Comparison of ENCODE assay signal across 9 cellular contexts in the genomic region with DNA sequence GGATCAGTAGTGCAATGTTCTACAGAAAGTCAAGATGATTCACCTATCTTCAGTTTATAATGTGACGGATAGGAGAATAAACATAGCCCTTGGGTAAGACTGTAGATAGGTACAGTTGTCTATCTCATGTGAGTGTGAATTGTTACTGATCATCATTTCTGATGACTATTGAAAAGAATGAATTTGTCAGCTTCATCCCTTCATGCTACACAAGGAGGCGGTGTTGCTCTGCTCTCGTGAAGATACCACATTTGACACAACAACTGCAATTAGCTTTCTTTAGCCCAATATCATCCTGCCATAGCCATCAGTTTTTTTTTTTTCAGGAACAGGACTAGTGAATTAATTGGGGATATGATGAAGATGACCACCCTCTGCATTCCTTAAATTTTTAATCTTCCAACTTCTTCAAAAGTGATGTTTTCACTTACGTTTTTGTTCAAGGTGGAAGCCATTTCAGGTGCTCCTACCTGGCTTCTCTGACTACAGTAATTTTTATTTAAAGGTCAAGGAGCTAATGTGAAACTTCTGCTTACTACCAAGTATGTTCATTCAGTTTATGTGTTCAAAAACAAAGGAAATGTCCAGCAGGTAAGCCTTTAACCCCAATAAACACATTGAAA.
DNase-seq lines count a peak whose midpoint lies in the region; ATAC-seq and TF ChIP-seq lines count a peak whose summit lies in the region.
"Had no signal": no experiment of that assay in that cellular context is flagged by ENCODE, and none has a peak within 500 bp of the region (broad histone marks: within the 10 kb centered on the region; RNA-seq: fewer than 3 reads in every experiment).

No MANE protein-coding gene starts in this region.

- H3K4me1 ChIP-seq in RWPE2 (ENCODE audit: insufficient read depth, poor library complexity, severe bottlenecking) (peaks cover 12% of the 10 kb centered on the region), foreskin keratinocyte (peaks cover 44% of the 10 kb centered on the region), upper lobe of right lung (no peaks in the 10 kb centered on the region)

- H3K27ac ChIP-seq in RWPE2 (ENCODE audit: poor library complexity, severe bottlenecking), result peak overlapping the region; percentile 18
- H3K27ac ChIP-seq in foreskin keratinocyte, result peak overlapping the region; percentile 61
- H3K27ac ChIP-seq in upper lobe of right lung, result no peak overlapping the region

- H3K4me3 ChIP-seq in RWPE2 (ENCODE audit: severe bottlenecking), result no peak overlapping the region
- H3K4me3 ChIP-seq in upper lobe of right lung, result no peak overlapping the region

- DNase-seq in Right ventricle myocardium inferior (ENCODE audit: missing footprints), result no peak
- no peak for DNase-seq in left ventricle myocardium superior
- no peak for DNase-seq in RWPE2 (ENCODE audit: low spot score)
- DNase-seq in foreskin keratinocyte, result peak in 1 of 2 donors; percentile 74
- DNase-seq in upper lobe of right lung, result no peak
- DNase-seq in activated naive CD4-positive, alpha-beta T cell treated with anti-CD3 and anti-CD28 coated beads, Interleukin-2, amount 10 ng/mL, durations not matched to agents 7 days and 5 days, result no peak
- DNase-seq in nucleus accumbens (lab: John Stamatoyannopoulos, UW), result no peak
- DNase-seq: T-helper 9 cell had no signal

- H3K9me3 ChIP-seq in RWPE2 (ENCODE audit: severe bottlenecking) (no peaks in the 10 kb centered on the region), upper lobe of right lung (no peaks in the 10 kb centered on the region)

- no peaks in the 10 kb centered on the region for H3K36me3 Mint-ChIP-seq in activated naive CD4-positive, alpha-beta T cell treated with anti-CD3 and anti-CD28 coated beads, Interleukin-2, amount 10 ng/mL, durations not matched to agents 7 days and 5 days

- H3K4me3 Mint-ChIP-seq in activated naive CD4-positive, alpha-beta T cell treated with anti-CD3 and anti-CD28 coated beads, Interleukin-2, amount 10 ng/mL, durations not matched to agents 7 days and 5 days, result no peak overlapping the region

- ATAC-seq in Right ventricle myocardium inferior, result peak; percentile 67
- no peak for ATAC-seq in left ventricle myocardium superior
- ATAC-seq in RWPE2 (ENCODE audit: low read depth), result no peak
- ATAC-seq in foreskin keratinocyte, result peak; percentile 11
- peak; percentile 40 for ATAC-seq in upper lobe of right lung
- no peak for ATAC-seq in GM21526 (IDR thresholded peaks at IDR 0.05; ENCODE audit: low FRiP score, unreplicated experiment)

- H3K36me3 ChIP-seq in RWPE2 (ENCODE audit: low read depth), result no peaks in the 10 kb centered on the region
- no peaks in the 10 kb centered on the region for H3K36me3 ChIP-seq in upper lobe of right lung

- intact Hi-C loops in Right ventricle myocardium inferior (cut with DNase I) (loop anchor here (10.0 kb wide), 2 partner anchors 172 to 962 kb away; no protein-coding TSS in a partner anchor), left ventricle myocardium superior (cut with micrococcal nuclease) (no loop called here), upper lobe of right lung (cut with DNase I) (no loop called here)

- no peak overlapping the region for H3K27ac Mint-ChIP-seq in activated naive CD4-positive, alpha-beta T cell treated with anti-CD3 and anti-CD28 coated beads, Interleukin-2, amount 10 ng/mL, durations not matched to agents 7 days and 5 days

- H3K27me3 ChIP-seq in RWPE2 (ENCODE audit: insufficient read depth, poor library complexity, severe bottlenecking) (no peaks in the 10 kb centered on the region), foreskin keratinocyte (no peaks in the 10 kb centered on the region), upper lobe of right lung (no peaks in the 10 kb centered on the region)

- CTCF ChIA-PET in activated naive CD4-positive, alpha-beta T cell treated with anti-CD3 and anti-CD28 coated beads, Interleukin-2, amount 10 ng/mL, durations not matched to agents 7 days and 5 days (lab: Charles Lee), result interaction anchor here (0.6 to 1.9 kb wide), 4 partner anchors 300 to 972 kb away, joined by 3 to 5 read pairs (median 4); no protein-coding TSS in a partner anchor

- no peaks in the 10 kb centered on the region for H3K27me3 Mint-ChIP-seq in activated naive CD4-positive, alpha-beta T cell treated with anti-CD3 and anti-CD28 coated beads, Interleukin-2, amount 10 ng/mL, durations not matched to agents 7 days and 5 days

- no peaks in the 10 kb centered on the region for H3K9me3 Mint-ChIP-seq in activated naive CD4-positive, alpha-beta T cell treated with anti-CD3 and anti-CD28 coated beads, Interleukin-2, amount 10 ng/mL, durations not matched to agents 7 days and 5 days

- H3K4me1 Mint-ChIP-seq in activated naive CD4-positive, alpha-beta T cell treated with anti-CD3 and anti-CD28 coated beads, Interleukin-2, amount 10 ng/mL, durations not matched to agents 7 days and 5 days, result no peaks in the 10 kb centered on the region

- TF ChIP-seq CTCF in RWPE2 (IDR thresholded peaks at IDR 0.05; ENCODE audit: poor library complexity, severe bottlenecking) (peak; percentile 79), foreskin keratinocyte (conservative IDR thresholded peaks at IDR 0.05) (peak; percentile 90), upper lobe of right lung (IDR thresholded peaks at IDR 0.05) (peak; percentile 41)

Comparison
In these comparisons a context has a peak if more than half of its experiments do, and no peak if none do; other contexts are left out.
1. ATAC-seq: peak in Right ventricle myocardium inferior (single experiment), foreskin keratinocyte (single experiment) and upper lobe of right lung (single experiment); none in left ventricle myocardium superior (single experiment), RWPE2 (single experiment) and GM21526 (single experiment).
2. Peak in every context shown above with its lines, with median percentiles within 50 percentile points of each other: CTCF ChIP-seq.